ENCODE assay signal across 15 cellular contexts in the genomic region with DNA sequence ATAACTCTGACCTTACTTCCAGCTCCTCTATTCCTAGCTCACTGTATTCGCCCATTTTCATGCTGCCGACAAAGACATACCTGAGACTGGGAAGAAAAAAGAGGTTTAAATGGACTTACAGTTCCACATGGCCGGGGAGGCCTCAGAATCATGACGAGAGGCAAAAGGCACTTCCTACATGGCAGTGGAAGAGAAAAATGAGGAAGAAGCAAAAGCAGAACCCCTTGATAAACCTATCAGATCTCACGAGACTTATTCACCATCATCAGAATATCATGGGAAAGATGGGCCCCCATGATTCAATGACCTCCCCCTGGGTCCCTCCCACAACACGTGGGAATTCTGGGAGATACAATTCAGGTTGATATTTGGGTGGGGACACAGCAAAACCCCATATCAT.
"Had no signal": no experiment of that assay in that cellular context is flagged by ENCODE, and none has a peak within 500 bp of the region (broad histone marks: within the 10 kb centered on the region; RNA-seq: fewer than 3 reads in every experiment).

No MANE protein-coding gene starts in this region.

- DNase-seq: activated CD4-positive, alpha-beta T cell treated with anti-CD3 and anti-CD28 coated beads, Interleukin-2, amount 50 U/mL, for 4 hours; activated CD4-positive, CD25-positive, alpha-beta regulatory T cell treated with anti-CD3 and anti-CD28 coated beads, Interleukin-2, amount 50 U/mL, for 72 hours; activated naive CD4-positive, alpha-beta T cell treated with Interleukin-2 at 50 U/mL for 16 hours; activated T-cell treated with anti-CD3 and anti-CD28 coated beads for 4 hours; aorta; cortex of kidney; effector CD8-positive, alpha-beta T cell; foreskin fibroblast; glutamatergic neuron; left ventricle myocardium inferior; naive thymus-derived CD8-positive, alpha-beta T cell; sigmoid colon; spleen; thyroid gland had no signal

- ATAC-seq: activated T-helper 17 cell treated with anti-CD3 and anti-CD28 coated beads, Interleukin-2, amount 50 U/mL, for 72 hours; naive thymus-derived CD8-positive, alpha-beta T cell had no signal
